In the genomic region with DNA sequence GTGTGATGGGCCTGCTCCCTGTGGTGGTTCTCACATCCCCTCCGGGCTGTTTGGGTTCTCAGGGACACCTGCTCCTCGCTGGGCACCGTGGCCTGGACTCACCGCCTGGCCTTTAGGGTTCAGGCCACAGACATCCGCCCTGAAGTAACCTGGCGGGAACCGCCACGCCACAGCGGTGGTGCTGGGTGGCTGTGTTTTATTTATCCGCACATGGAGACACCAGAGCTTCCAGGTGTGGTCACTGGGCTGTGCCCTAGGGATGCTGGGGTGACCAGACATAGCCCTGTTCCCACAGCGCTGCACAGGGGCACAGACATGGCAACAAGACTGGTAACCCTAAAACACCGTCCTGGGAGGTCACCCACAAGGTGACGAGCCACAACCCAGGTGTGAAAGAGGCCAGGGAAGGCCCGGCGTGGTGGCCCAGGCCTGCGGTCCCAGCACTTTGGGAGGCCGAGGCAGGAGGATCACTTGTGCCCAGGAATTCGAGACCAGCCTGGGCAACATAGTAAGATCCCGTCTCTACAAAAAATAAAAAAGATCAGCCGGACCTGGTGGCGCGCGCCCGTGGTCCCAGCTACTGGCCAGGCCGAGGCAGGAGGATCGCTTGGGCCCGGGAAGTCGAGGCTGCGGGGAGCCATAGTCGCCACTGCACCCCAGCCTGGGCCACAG, we compare ENCODE assay signal across 8 cellular contexts. TPM values are rescaled to one million over a fixed set of nuclear protein-coding genes. Genes with fewer than 3 reads are reported as not detected.
DNase-seq lines count a peak whose midpoint lies in the region; TF ChIP-seq lines count a peak whose summit lies in the region.

No MANE protein-coding gene starts in this region.

- intact Hi-C loops in adrenal gland (cut with DNase I) = no loop called here

- peak overlapping the region in 3 of 5 donors; percentile 86 to 91 (median 89) for H3K27ac ChIP-seq in adrenal gland
- peak overlapping the region; percentile 77 for H3K27ac ChIP-seq in layer of hippocampus (ENCODE audit: low read depth, low read length)
- H3K27ac ChIP-seq in temporal lobe (ENCODE audit: low read depth, low read length) = peak overlapping the region; percentile 76

- H3K9me3 ChIP-seq in adrenal gland (replicated peaks in 1 of 3) = no peaks in the 10 kb centered on the region

- peaks cover 27% of the 10 kb centered on the region for H3K4me1 Mint-ChIP-seq in T-helper 1 cell treated with Interleukin-12 subunit alpha and Interleukin-12 subunit beta and Interleukin-4 antibody, amounts not matched to agents 30 μg/mL and 1 μg/mL, for 36 hours (ENCODE audit: low read depth)

- H3K27me3 ChIP-seq in adrenal gland = no peaks in the 10 kb centered on the region
- H3K27me3 ChIP-seq in layer of hippocampus (ENCODE audit: control insufficient read depth, insufficient read depth, low read length) = no peaks in the 10 kb centered on the region

- H3K27me3 Mint-ChIP-seq in T-helper 1 cell treated with Interleukin-12 subunit alpha and Interleukin-12 subunit beta and Interleukin-4 antibody, amounts not matched to agents 30 μg/mL and 1 μg/mL, for 36 hours (ENCODE audit: low read depth) = peaks cover 4% of the 10 kb centered on the region

- no peak for TF ChIP-seq POLR2A in adrenal gland (IDR thresholded peaks at IDR 0.05)

- DNase-seq in T-helper 1 cell (no peak), adrenal gland (no peak), NCI-H1436 (lab: John Stamatoyannopoulos, UW) (no peak), NCI-H2171 (lab: John Stamatoyannopoulos, UW) (no peak), NCI-H2171 treated with DMSO at 0.1 percent for 48 hours (lab: John Stamatoyannopoulos, UW) (no peak)

- no peaks in the 10 kb centered on the region for H3K36me3 Mint-ChIP-seq in T-helper 1 cell treated with Interleukin-12 subunit alpha and Interleukin-12 subunit beta and Interleukin-4 antibody, amounts not matched to agents 30 μg/mL and 1 μg/mL, for 36 hours (ENCODE audit: low read depth)

- H3K36me3 ChIP-seq in adrenal gland (replicated peaks in 1 of 2) = no peaks in the 10 kb centered on the region

- H3K4me3 Mint-ChIP-seq in T-helper 1 cell treated with Interleukin-12 subunit alpha and Interleukin-12 subunit beta and Interleukin-4 antibody, amounts not matched to agents 30 μg/mL and 1 μg/mL, for 36 hours = peak overlapping the region; percentile 54

- H3K9me3 Mint-ChIP-seq in T-helper 1 cell treated with Interleukin-12 subunit alpha and Interleukin-12 subunit beta and Interleukin-4 antibody, amounts not matched to agents 30 μg/mL and 1 μg/mL, for 36 hours = no peaks in the 10 kb centered on the region

- no peak overlapping the region for H3K27ac Mint-ChIP-seq in T-helper 1 cell treated with Interleukin-12 subunit alpha and Interleukin-12 subunit beta and Interleukin-4 antibody, amounts not matched to agents 30 μg/mL and 1 μg/mL, for 36 hours

- no peak for TF ChIP-seq CTCF in adrenal gland (IDR thresholded peaks at IDR 0.05)

- WGBS in adrenal gland, 4 donors = 82 to 94% (median 85%) methylated on average over 18 to 30 of the region's 30 CpGs

- H3K4me1 ChIP-seq in adrenal gland (replicated peaks in 1 of 2) = peaks cover 5 to 13% of the 10 kb centered on the region in 2 donors

- peak overlapping the region in 2 of 4 donors; percentile 55 to 63 for H3K4me3 ChIP-seq in adrenal gland

RNA-seq across cellular contexts. Expression of a gene that starts 0.6 kb away (rescaled TPM):
- 100 to 1,000 TPM in 1 of 8 donors, 10 to 100 TPM in 7; 27.9 to 119 (median 34.4) TPM for total RNA-seq in adrenal gland
- polyA plus RNA-seq in adrenal gland = 100 to 1,000 TPM in 1 of 3 donors, 10 to 100 TPM in 2; 17.3 to 182 (median 77.6) TPM
- 1.5 TPM for total RNA-seq in temporal lobe

RNA-seq across cellular contexts. Expression of a gene that starts 12.3 kb away (rescaled TPM):
- total RNA-seq in adrenal gland (10 to 100 TPM; 20.7 to 47.8 (median 32.9) TPM), temporal lobe (19.7 TPM)
- polyA plus RNA-seq in adrenal gland = 10 to 100 TPM in 2 of 3 donors, 1 to 10 TPM in 1; 5.1 to 40.0 (median 37.1) TPM

RNA-seq across cellular contexts. Expression of a gene that starts 24.6 kb away (rescaled TPM):
- 100 to 1,000 TPM in 3 of 8 donors, 10 to 100 TPM in 5; 26.5 to 148 (median 66.9) TPM for total RNA-seq in adrenal gland
- polyA plus RNA-seq in adrenal gland = 100 to 1,000 TPM in 1 of 3 donors, 10 to 100 TPM in 2; 79.6 to 128 (median 98.6) TPM
- 30.0 TPM for total RNA-seq in temporal lobe

Comparison
In these comparisons a context has a peak if more than half of its experiments do, and no peak if none do; other contexts are left out.
1. RNA of a gene that starts 0.6 kb away (total RNA-seq): 27.9 to 119 TPM in adrenal gland; 1.5 TPM in temporal lobe (single experiment); every median in the first group is over 10 times any median in the second.
2. Peak in every context shown above with its lines, with median percentiles within 50 percentile points of each other: H3K27ac ChIP-seq.